22 cellular contexts compared by ENCODE assay signal in genomic region chr7:129176853-129177369, GRCh38.
"Had no signal": no experiment of that assay in that cellular context is flagged by ENCODE, and none has a peak within 500 bp of the region (broad histone marks: within the 10 kb centered on the region; RNA-seq: fewer than 3 reads in every experiment).

No MANE protein-coding gene starts in this region.

- H3K36me3 ChIP-seq: ascending aorta, spleen, upper lobe of right lung had no signal

- H3K27me3 Mint-ChIP-seq: stimulated activated naive B cell treated with anti-CD40 and anti-IgM and Interleukin-4, amounts not matched to agents 10 μg/mL and 1 μg/mL and 100 μg/mL, for 72 hours had no signal

- H3K4me1 Mint-ChIP-seq: activated naive CD4-positive, alpha-beta T cell treated with anti-CD3 and anti-CD28 coated beads, Interleukin-2, amount 50 U/mL, for 24 hours had no signal

- H3K36me3 Mint-ChIP-seq: activated naive CD4-positive, alpha-beta T cell treated with anti-CD3 and anti-CD28 coated beads, Interleukin-2, amount 50 U/mL, for 24 hours had no signal

- H3K4me1 ChIP-seq: ascending aorta, spleen, upper lobe of right lung had no signal

- H3K27ac Mint-ChIP-seq: activated naive CD4-positive, alpha-beta T cell treated with anti-CD3 and anti-CD28 coated beads, Interleukin-2, amount 50 U/mL, for 24 hours; nephron progenitor cell; stimulated activated naive B cell treated with anti-CD40 and anti-IgM and Interleukin-4, amounts not matched to agents 10 μg/mL and 1 μg/mL and 100 μg/mL, for 72 hours had no signal

- H3K9me3 ChIP-seq: ascending aorta, spleen, upper lobe of right lung had no signal

- FAIRE-seq: kidney had no signal

- H3K4me3 ChIP-seq: ascending aorta, coronary artery, spleen, upper lobe of right lung had no signal

- ATAC-seq: left lobe of liver, upper lobe of right lung had no signal

- H3K9me3 Mint-ChIP-seq: activated naive CD4-positive, alpha-beta T cell treated with anti-CD3 and anti-CD28 coated beads, Interleukin-2, amount 50 U/mL, for 24 hours; stimulated activated naive B cell treated with anti-CD40 and anti-IgM and Interleukin-4, amounts not matched to agents 10 μg/mL and 1 μg/mL and 100 μg/mL, for 72 hours had no signal

- DNase-seq: activated CD4-positive, alpha-beta T cell treated with anti-CD3 and anti-CD28 coated beads, Interleukin-2, amount 50 U/mL, for 1 hour; activated CD4-positive, CD25-positive, alpha-beta regulatory T cell treated with anti-CD3 and anti-CD28 coated beads, Interleukin-2, amount 50 U/mL, for 72 hours; activated CD8-positive, alpha-beta memory T cell treated with anti-CD3 and anti-CD28 coated beads for 24 hours; activated CD8-positive, alpha-beta memory T cell treated with anti-CD3 and anti-CD28 coated beads, Interleukin-2, amount 50 U/mL, for 48 hours; activated effector memory CD4-positive, alpha-beta T cell treated with anti-CD3 and anti-CD28 coated beads, Interleukin-2, amount 50 U/mL, for 16 hours; activated T-cell treated with anti-CD3 and anti-CD28 coated beads, Interleukin-2, amount 50 U/mL, for 48 hours; foreskin melanocyte; glutamatergic neuron; hippocampal formation; kidney; midbrain; nephron progenitor cell; nucleus accumbens; retina; spleen; stimulated activated naive B cell treated with anti-CD40 and anti-IgM and Interleukin-4, amounts not matched to agents 10 μg/mL and 1 μg/mL and 100 μg/mL, for 72 hours; upper lobe of right lung had no signal

- H3K4me3 Mint-ChIP-seq: activated naive CD4-positive, alpha-beta T cell treated with anti-CD3 and anti-CD28 coated beads, Interleukin-2, amount 50 U/mL, for 24 hours; nephron progenitor cell; stimulated activated naive B cell treated with anti-CD40 and anti-IgM and Interleukin-4, amounts not matched to agents 10 μg/mL and 1 μg/mL and 100 μg/mL, for 72 hours had no signal

- H3K27me3 ChIP-seq: ascending aorta, spleen had no signal

- H3K27ac ChIP-seq: ascending aorta, coronary artery, spleen, upper lobe of right lung, VCaP had no signal
